Comparison of ENCODE assay signal across 21 cellular contexts in genomic region chr17:2871720-2872119, GRCh38.
"Had no signal": no experiment of that assay in that cellular context is flagged by ENCODE, and none has a peak within 500 bp of the region (broad histone marks: within the 10 kb centered on the region; RNA-seq: fewer than 3 reads in every experiment).

No MANE protein-coding gene starts in this region.

- H3K27ac Mint-ChIP-seq: activated CD4-positive, alpha-beta T cell treated with anti-CD3 and anti-CD28 coated beads, Interleukin-2, amount 10 ng/mL, durations not matched to agents 24 days and 14 days; activated T-helper 1 cell treated with anti-CD3 and anti-CD28 coated beads, Interleukin-12 subunit alpha, Interleukin-12 subunit beta, Interleukin-2, Interleukin-4 antibody, amounts not matched to agents 30 ng/mL and 10 ng/mL and 1 ng/mL, durations not matched to agents 14 hours and 24 hours and 36 hours; T-helper 2 cell treated with Interferon-gamma antibody and Interleukin-4, amounts not matched to agents 5 μg/mL and 100 μg/mL, for 36 hours had no signal

- H3K4me2 ChIP-seq: smooth muscle cell had no signal

- FAIRE-seq: kidney had no signal

- ATAC-seq: left ventricle myocardium superior, right lobe of liver had no signal

- H3K4me3 Mint-ChIP-seq: activated CD4-positive, alpha-beta T cell treated with anti-CD3 and anti-CD28 coated beads, Interleukin-2, amount 10 ng/mL, durations not matched to agents 24 days and 14 days; activated T-helper 1 cell treated with anti-CD3 and anti-CD28 coated beads, Interleukin-12 subunit alpha, Interleukin-12 subunit beta, Interleukin-2, Interleukin-4 antibody, amounts not matched to agents 30 ng/mL and 10 ng/mL and 1 ng/mL, durations not matched to agents 14 hours and 24 hours and 36 hours; T-helper 2 cell treated with Interferon-gamma antibody and Interleukin-4, amounts not matched to agents 5 μg/mL and 100 μg/mL, for 36 hours had no signal

- DNase-seq: activated CD4-positive, alpha-beta T cell treated with anti-CD3 and anti-CD28 coated beads, Interleukin-2, amount 10 ng/mL, durations not matched to agents 24 days and 14 days; activated CD4-positive, CD25-positive, alpha-beta regulatory T cell; activated CD8-positive, alpha-beta memory T cell treated with anti-CD3 and anti-CD28 coated beads, Interleukin-2, amount 50 U/mL, for 48 hours; activated naive CD4-positive, alpha-beta T cell treated with Interleukin-2 at 50 U/mL for 16 hours; anterior cingulate cortex; brain microvascular endothelial cell; cerebellar nuclear complex; effector memory CD4-positive, alpha-beta T cell; kidney; left ventricle myocardium superior; mesenchymal stem cell; right lobe of liver; stimulated activated CD4-positive, alpha-beta T cell treated with anti-CD3 and anti-CD28 coated beads, Interleukin-4, amount 100 ng/mL, for 4 hours; stimulated activated CD8-positive, alpha-beta memory T cell treated with anti-CD3 and anti-CD28 coated beads, Interleukin-4, amount 100 ng/mL, for 48 hours; stimulated activated naive CD4-positive, alpha-beta T cell treated with Interleukin-2 at 50 U/mL for 16 hours; substantia nigra; SW 1271 had no signal

- H3K27me3 Mint-ChIP-seq: activated CD4-positive, alpha-beta T cell treated with anti-CD3 and anti-CD28 coated beads, Interleukin-2, amount 10 ng/mL, durations not matched to agents 24 days and 14 days had no signal

- H3K4me1 Mint-ChIP-seq: activated CD4-positive, alpha-beta T cell treated with anti-CD3 and anti-CD28 coated beads, Interleukin-2, amount 10 ng/mL, durations not matched to agents 24 days and 14 days had no signal

- H3K9me3 Mint-ChIP-seq: activated CD4-positive, alpha-beta T cell treated with anti-CD3 and anti-CD28 coated beads, Interleukin-2, amount 10 ng/mL, durations not matched to agents 24 days and 14 days; activated T-helper 1 cell treated with anti-CD3 and anti-CD28 coated beads, Interleukin-12 subunit alpha, Interleukin-12 subunit beta, Interleukin-2, Interleukin-4 antibody, amounts not matched to agents 30 ng/mL and 10 ng/mL and 1 ng/mL, durations not matched to agents 14 hours and 24 hours and 36 hours; T-helper 2 cell treated with Interferon-gamma antibody and Interleukin-4, amounts not matched to agents 5 μg/mL and 100 μg/mL, for 36 hours had no signal

- H3K4me1 ChIP-seq: right lobe of liver, tibial nerve had no signal

- H3K4me3 ChIP-seq: right lobe of liver, smooth muscle cell, tibial nerve had no signal

- H3K36me3 ChIP-seq: brain microvascular endothelial cell, right lobe of liver, tibial nerve had no signal

- H3K27me3 ChIP-seq: brain microvascular endothelial cell, right lobe of liver, tibial nerve had no signal

- H3K27ac ChIP-seq: brain microvascular endothelial cell, right lobe of liver, tibial nerve had no signal

- H3K9me3 ChIP-seq: right lobe of liver, tibial nerve had no signal
